ENCODE assay signal across 1 cellular context in genomic region chr7:39153647-39154046, GRCh38.
TF ChIP-seq lines count a peak whose summit lies in the region.

No MANE protein-coding gene starts in this region.

TF ChIP-seq in SK-N-SH, 30 proteins besides CTCF, POLR2A, EP300 and RAD21 (continued from another document):
- TF ChIP-seq REST (IDR thresholded peaks at IDR 0.05; ENCODE audit: low read depth, low read length) (no peak), ELF1 (IDR thresholded peaks at IDR 0.05) (no peak), NRF1 (IDR thresholded peaks at IDR 0.05; ENCODE audit: low read depth, low read length) (no peak), NFIC (IDR thresholded peaks at IDR 0.05; ENCODE audit: borderline replicate concordance) (no peak), SIN3A (IDR thresholded peaks at IDR 0.05; ENCODE audit: borderline replicate concordance, low read depth, low read length) (no peak), FOSL2 (IDR thresholded peaks at IDR 0.05; ENCODE audit: borderline replicate concordance, low read depth) (no peak), RXRA (IDR thresholded peaks at IDR 0.05; ENCODE audit: borderline replicate concordance, low read depth) (no peak), TAF1 (IDR thresholded peaks at IDR 0.05; ENCODE audit: borderline replicate concordance, low read depth, low read length) (no peak), MAX (IDR thresholded peaks at IDR 0.05; ENCODE audit: low read depth) (no peak), SMC3 (IDR thresholded peaks at IDR 0.05; ENCODE audit: low read depth, low read length) (no peak), TEAD4 (IDR thresholded peaks at IDR 0.05; ENCODE audit: borderline replicate concordance, insufficient read depth) (no peak), PBX3 (IDR thresholded peaks at IDR 0.05) (no peak)
- TF ChIP-seq, protein P1, sequence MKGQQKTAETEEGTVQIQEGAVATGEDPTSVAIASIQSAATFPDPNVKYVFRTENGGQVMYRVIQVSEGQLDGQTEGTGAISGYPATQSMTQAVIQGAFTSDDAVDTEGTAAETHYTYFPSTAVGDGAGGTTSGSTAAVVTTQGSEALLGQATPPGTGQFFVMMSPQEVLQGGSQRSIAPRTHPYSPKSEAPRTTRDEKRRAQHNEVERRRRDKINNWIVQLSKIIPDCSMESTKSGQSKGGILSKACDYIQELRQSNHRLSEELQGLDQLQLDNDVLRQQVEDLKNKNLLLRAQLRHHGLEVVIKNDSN (IDR thresholded peaks at IDR 0.05; ENCODE audit: borderline replicate concordance, low read depth) = no peak
- TF ChIP-seq, protein P2, sequence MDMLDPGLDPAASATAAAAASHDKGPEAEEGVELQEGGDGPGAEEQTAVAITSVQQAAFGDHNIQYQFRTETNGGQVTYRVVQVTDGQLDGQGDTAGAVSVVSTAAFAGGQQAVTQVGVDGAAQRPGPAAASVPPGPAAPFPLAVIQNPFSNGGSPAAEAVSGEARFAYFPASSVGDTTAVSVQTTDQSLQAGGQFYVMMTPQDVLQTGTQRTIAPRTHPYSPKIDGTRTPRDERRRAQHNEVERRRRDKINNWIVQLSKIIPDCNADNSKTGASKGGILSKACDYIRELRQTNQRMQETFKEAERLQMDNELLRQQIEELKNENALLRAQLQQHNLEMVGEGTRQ (IDR thresholded peaks at IDR 0.05; ENCODE audit: borderline replicate concordance, low read depth, low read length) = no peak
